Comparison of ENCODE assay signal across 1 cellular context in genomic region chr9:15498246-15499018, GRCh38.
TF ChIP-seq lines count a peak whose summit lies in the region.

No MANE protein-coding gene starts in this region.

TF ChIP-seq in SK-N-SH treated with all-trans-retinoic acid at 6 μM for 48 hours, 23 proteins besides CTCF, POLR2A, EP300 and RAD21 (continued from another document):
- TF ChIP-seq, protein P1, sequence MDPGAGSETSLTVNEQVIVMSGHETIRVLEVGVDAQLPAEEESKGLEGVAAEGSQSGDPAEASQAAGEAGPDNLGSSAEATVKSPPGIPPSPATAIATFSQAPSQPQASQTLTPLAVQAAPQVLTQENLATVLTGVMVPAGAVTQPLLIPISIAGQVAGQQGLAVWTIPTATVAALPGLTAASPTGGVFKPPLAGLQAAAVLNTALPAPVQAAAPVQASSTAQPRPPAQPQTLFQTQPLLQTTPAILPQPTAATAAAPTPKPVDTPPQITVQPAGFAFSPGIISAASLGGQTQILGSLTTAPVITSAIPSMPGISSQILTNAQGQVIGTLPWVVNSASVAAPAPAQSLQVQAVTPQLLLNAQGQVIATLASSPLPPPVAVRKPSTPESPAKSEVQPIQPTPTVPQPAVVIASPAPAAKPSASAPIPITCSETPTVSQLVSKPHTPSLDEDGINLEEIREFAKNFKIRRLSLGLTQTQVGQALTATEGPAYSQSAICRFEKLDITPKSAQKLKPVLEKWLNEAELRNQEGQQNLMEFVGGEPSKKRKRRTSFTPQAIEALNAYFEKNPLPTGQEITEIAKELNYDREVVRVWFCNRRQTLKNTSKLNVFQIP (CRISPR knock-in tag; IDR thresholded peaks at IDR 0.05; ENCODE audit: borderline replicate concordance, low read depth): no peak
- TF ChIP-seq SNAI2 (CRISPR knock-in tag; IDR thresholded peaks at IDR 0.05): no peak
- no peak for TF ChIP-seq TCF4 (CRISPR knock-in tag; IDR thresholded peaks at IDR 0.05; ENCODE audit: borderline replicate concordance)
- TF ChIP-seq ZNF70 (CRISPR knock-in tag; IDR thresholded peaks at IDR 0.05): no peak
- no peak for TF ChIP-seq ZFP30 (CRISPR knock-in tag; IDR thresholded peaks at IDR 0.05)
- no peak for TF ChIP-seq ZNF565 (CRISPR knock-in tag; conservative IDR thresholded peaks at IDR 0.05; ENCODE audit: low read depth)
- TF ChIP-seq ZFP3 (CRISPR knock-in tag; IDR thresholded peaks at IDR 0.05): no peak
- no peak for TF ChIP-seq TOX (CRISPR knock-in tag; IDR thresholded peaks at IDR 0.05; ENCODE audit: borderline replicate concordance)
TF ChIP-seq in SK-N-SH treated with all-trans-retinoic acid at 6 μM for 48 hours: peak in this region for 0.
